ENCODE assay signal across 1 cellular context in genomic region chr10:3192856-3193635, GRCh38.
TF ChIP-seq lines count a peak whose summit lies in the region.

No MANE protein-coding gene starts in this region.

TF ChIP-seq in SK-N-SH treated with all-trans-retinoic acid at 6 μM for 48 hours, 23 proteins besides CTCF, POLR2A, EP300 and RAD21 (continued from another document):
- TF ChIP-seq TSHZ2 (CRISPR knock-in tag; IDR thresholded peaks at IDR 0.05) (no peak), RARB (CRISPR knock-in tag; IDR thresholded peaks at IDR 0.05) (no peak), SNAI2 (CRISPR knock-in tag; IDR thresholded peaks at IDR 0.05) (no peak)
